1 cellular context compared by ENCODE assay signal in the genomic region with DNA sequence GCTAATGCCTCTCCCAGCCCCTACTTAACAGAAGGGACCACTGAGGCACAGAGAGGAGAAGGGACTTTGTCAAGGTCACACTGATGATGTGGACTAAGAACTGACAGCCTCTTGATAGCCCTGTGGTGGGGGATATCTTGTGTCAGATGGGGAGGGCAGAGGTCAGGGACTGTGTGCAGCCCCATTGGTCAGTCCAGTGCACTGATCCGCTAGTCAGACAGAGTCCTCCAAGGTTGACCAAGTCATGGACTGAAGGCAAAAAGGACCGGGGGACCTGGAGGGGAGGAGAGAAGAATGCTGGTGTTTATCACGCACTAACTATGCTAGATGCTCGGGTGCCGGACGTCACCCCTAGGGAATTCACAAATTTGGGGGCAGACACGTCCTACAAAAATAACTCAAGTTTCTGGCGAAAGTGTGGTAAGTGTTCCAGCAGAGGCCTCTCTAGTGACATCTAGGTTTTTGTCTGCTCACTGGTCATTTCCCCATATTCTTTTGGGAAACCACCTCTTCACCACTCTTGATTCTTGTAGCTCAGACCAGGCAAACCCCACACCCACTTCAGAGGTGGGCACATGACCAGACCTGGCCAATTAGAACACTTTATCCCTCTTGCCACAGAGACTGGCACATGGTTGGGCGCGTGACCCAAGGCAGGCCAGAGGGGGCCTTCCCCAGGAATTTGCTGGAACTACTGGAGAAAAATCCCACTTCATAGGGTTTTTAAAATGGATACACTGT.
TF ChIP-seq lines count a peak whose summit lies in the region.

No MANE protein-coding gene starts in this region.

TF ChIP-seq in GM12878, 131 proteins besides CTCF, POLR2A, EP300 and RAD21 (continued from another document):
- TF ChIP-seq, protein P1, sequence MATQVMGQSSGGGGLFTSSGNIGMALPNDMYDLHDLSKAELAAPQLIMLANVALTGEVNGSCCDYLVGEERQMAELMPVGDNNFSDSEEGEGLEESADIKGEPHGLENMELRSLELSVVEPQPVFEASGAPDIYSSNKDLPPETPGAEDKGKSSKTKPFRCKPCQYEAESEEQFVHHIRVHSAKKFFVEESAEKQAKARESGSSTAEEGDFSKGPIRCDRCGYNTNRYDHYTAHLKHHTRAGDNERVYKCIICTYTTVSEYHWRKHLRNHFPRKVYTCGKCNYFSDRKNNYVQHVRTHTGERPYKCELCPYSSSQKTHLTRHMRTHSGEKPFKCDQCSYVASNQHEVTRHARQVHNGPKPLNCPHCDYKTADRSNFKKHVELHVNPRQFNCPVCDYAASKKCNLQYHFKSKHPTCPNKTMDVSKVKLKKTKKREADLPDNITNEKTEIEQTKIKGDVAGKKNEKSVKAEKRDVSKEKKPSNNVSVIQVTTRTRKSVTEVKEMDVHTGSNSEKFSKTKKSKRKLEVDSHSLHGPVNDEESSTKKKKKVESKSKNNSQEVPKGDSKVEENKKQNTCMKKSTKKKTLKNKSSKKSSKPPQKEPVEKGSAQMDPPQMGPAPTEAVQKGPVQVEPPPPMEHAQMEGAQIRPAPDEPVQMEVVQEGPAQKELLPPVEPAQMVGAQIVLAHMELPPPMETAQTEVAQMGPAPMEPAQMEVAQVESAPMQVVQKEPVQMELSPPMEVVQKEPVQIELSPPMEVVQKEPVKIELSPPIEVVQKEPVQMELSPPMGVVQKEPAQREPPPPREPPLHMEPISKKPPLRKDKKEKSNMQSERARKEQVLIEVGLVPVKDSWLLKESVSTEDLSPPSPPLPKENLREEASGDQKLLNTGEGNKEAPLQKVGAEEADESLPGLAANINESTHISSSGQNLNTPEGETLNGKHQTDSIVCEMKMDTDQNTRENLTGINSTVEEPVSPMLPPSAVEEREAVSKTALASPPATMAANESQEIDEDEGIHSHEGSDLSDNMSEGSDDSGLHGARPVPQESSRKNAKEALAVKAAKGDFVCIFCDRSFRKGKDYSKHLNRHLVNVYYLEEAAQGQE (IDR thresholded peaks at IDR 0.05; ENCODE audit: low read depth, low read length): no peak
- TF ChIP-seq TAF1 (IDR thresholded peaks at IDR 0.05; ENCODE audit: borderline replicate concordance, low read depth, low read length): no peak
- TF ChIP-seq, protein P2, sequence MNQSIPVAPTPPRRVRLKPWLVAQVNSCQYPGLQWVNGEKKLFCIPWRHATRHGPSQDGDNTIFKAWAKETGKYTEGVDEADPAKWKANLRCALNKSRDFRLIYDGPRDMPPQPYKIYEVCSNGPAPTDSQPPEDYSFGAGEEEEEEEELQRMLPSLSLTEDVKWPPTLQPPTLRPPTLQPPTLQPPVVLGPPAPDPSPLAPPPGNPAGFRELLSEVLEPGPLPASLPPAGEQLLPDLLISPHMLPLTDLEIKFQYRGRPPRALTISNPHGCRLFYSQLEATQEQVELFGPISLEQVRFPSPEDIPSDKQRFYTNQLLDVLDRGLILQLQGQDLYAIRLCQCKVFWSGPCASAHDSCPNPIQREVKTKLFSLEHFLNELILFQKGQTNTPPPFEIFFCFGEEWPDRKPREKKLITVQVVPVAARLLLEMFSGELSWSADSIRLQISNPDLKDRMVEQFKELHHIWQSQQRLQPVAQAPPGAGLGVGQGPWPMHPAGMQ (IDR thresholded peaks at IDR 0.05; ENCODE audit: borderline replicate concordance): no peak
- peak; percentile 33 for TF ChIP-seq FOS (IDR thresholded peaks at IDR 0.05; ENCODE audit: borderline replicate concordance, extremely low read depth, insufficient read length)
- no peak for TF ChIP-seq TARDBP (IDR thresholded peaks at IDR 0.05; ENCODE audit: borderline replicate concordance)
- TF ChIP-seq ZBED1 (IDR thresholded peaks at IDR 0.05; ENCODE audit: borderline replicate concordance): no peak
- no peak for TF ChIP-seq MXI1 (IDR thresholded peaks at IDR 0.05; ENCODE audit: low read depth, low read length)
- TF ChIP-seq PRDM15 (CRISPR knock-in tag; IDR thresholded peaks at IDR 0.05): no peak
- no peak for TF ChIP-seq ZSCAN29 (IDR thresholded peaks at IDR 0.05)
- TF ChIP-seq, protein P3, sequence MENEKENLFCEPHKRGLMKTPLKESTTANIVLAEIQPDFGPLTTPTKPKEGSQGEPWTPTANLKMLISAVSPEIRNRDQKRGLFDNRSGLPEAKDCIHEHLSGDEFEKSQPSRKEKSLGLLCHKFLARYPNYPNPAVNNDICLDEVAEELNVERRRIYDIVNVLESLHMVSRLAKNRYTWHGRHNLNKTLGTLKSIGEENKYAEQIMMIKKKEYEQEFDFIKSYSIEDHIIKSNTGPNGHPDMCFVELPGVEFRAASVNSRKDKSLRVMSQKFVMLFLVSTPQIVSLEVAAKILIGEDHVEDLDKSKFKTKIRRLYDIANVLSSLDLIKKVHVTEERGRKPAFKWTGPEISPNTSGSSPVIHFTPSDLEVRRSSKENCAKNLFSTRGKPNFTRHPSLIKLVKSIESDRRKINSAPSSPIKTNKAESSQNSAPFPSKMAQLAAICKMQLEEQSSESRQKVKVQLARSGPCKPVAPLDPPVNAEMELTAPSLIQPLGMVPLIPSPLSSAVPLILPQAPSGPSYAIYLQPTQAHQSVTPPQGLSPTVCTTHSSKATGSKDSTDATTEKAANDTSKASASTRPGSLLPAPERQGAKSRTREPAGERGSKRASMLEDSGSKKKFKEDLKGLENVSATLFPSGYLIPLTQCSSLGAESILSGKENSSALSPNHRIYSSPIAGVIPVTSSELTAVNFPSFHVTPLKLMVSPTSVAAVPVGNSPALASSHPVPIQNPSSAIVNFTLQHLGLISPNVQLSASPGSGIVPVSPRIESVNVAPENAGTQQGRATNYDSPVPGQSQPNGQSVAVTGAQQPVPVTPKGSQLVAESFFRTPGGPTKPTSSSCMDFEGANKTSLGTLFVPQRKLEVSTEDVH (IDR thresholded peaks at IDR 0.05; ENCODE audit: low read depth, partially characterized antibody): no peak
- TF ChIP-seq CHD4 (IDR thresholded peaks at IDR 0.05): no peak
- TF ChIP-seq BMI1 (IDR thresholded peaks at IDR 0.05; ENCODE audit: borderline replicate concordance): no peak
- no peak for TF ChIP-seq NR2C2 (IDR thresholded peaks at IDR 0.05; ENCODE audit: borderline replicate concordance, control insufficient read depth, insufficient read length, low read depth)
- no peak for TF ChIP-seq NFYA (IDR thresholded peaks at IDR 0.05; ENCODE audit: borderline replicate concordance, low read depth, low read length)
- TF ChIP-seq SIN3A (IDR thresholded peaks at IDR 0.05; ENCODE audit: low read depth, low read length): no peak
